Comparison of ENCODE assay signal across 20 cellular contexts in genomic region chr22:42284643-42285181, GRCh38.
"Had no signal": no experiment of that assay in that cellular context is flagged by ENCODE, and none has a peak within 500 bp of the region (broad histone marks: within the 10 kb centered on the region; RNA-seq: fewer than 3 reads in every experiment).

No MANE protein-coding gene starts in this region.

- H3K36me3 ChIP-seq: esophagus squamous epithelium, suprapubic skin had no signal

- ATAC-seq: left colon had no signal

- DNase-seq: activated CD4-positive, alpha-beta T cell treated with anti-CD3 and anti-CD28 coated beads, Interleukin-2, amount 10 ng/mL, durations not matched to agents 24 days and 14 days; activated CD4-positive, CD25-positive, alpha-beta regulatory T cell; activated CD8-positive, alpha-beta T cell treated with anti-CD3 and anti-CD28 coated beads for 36 hours; activated naive CD4-positive, alpha-beta T cell treated with anti-CD3 and anti-CD28 coated beads, Interleukin-2, amount 10 ng/mL, durations not matched to agents 7 days and 5 days; activated T-cell treated with anti-CD3 and anti-CD28 coated beads, Interleukin-2, amount 50 U/mL, for 1 hour; cerebellar nuclear complex; dermis blood vessel endothelial cell; effector memory CD4-positive, alpha-beta T cell; esophagus squamous epithelium; midbrain; occipital lobe; SK-N-SH; T-helper 9 cell; trophoblast cell had no signal

- H3K27ac Mint-ChIP-seq: activated CD4-positive, alpha-beta T cell treated with anti-CD3 and anti-CD28 coated beads, Interleukin-2, amount 10 ng/mL, durations not matched to agents 24 days and 14 days; activated CD8-positive, alpha-beta T cell treated with anti-CD3 and anti-CD28 coated beads for 36 hours; activated naive CD4-positive, alpha-beta T cell treated with anti-CD3 and anti-CD28 coated beads, Interleukin-2, amount 10 ng/mL, durations not matched to agents 7 days and 5 days; activated naive CD8-positive, alpha-beta T cell treated with anti-CD3 and anti-CD28 coated beads, Interleukin-2, amount 50 U/mL, for 24 hours; activated T-helper 2 cell treated with anti-CD3 and anti-CD28 coated beads, Interferon-gamma antibody, Interleukin-2, Interleukin-4, amounts not matched to agents 10 μg/mL and 5 μg/mL and 100 μg/mL, durations not matched to agents 14 hours and 24 hours and 36 hours; nephron; stimulated activated naive CD8-positive, alpha-beta T cell treated with anti-CD3 and anti-CD28 coated beads, Interleukin-15, Interleukin-2, amounts not matched to agents 100 ng/mL and 50 ng/mL, for 24 hours had no signal

- H3K9me3 ChIP-seq: esophagus squamous epithelium, SK-N-SH, suprapubic skin had no signal

- H3K9ac ChIP-seq: SK-N-SH had no signal

- H3K36me3 Mint-ChIP-seq: activated naive CD4-positive, alpha-beta T cell treated with anti-CD3 and anti-CD28 coated beads, Interleukin-2, amount 10 ng/mL, durations not matched to agents 7 days and 5 days had no signal

- H3K9me3 Mint-ChIP-seq: activated CD4-positive, alpha-beta T cell treated with anti-CD3 and anti-CD28 coated beads, Interleukin-2, amount 10 ng/mL, durations not matched to agents 24 days and 14 days; activated CD8-positive, alpha-beta T cell treated with anti-CD3 and anti-CD28 coated beads for 36 hours; activated naive CD4-positive, alpha-beta T cell treated with anti-CD3 and anti-CD28 coated beads, Interleukin-2, amount 10 ng/mL, durations not matched to agents 7 days and 5 days; activated naive CD8-positive, alpha-beta T cell treated with anti-CD3 and anti-CD28 coated beads, Interleukin-2, amount 50 U/mL, for 24 hours; activated T-helper 2 cell treated with anti-CD3 and anti-CD28 coated beads, Interferon-gamma antibody, Interleukin-2, Interleukin-4, amounts not matched to agents 10 μg/mL and 5 μg/mL and 100 μg/mL, durations not matched to agents 14 hours and 24 hours and 36 hours; nephron; stimulated activated naive CD8-positive, alpha-beta T cell treated with anti-CD3 and anti-CD28 coated beads, Interleukin-15, Interleukin-2, amounts not matched to agents 100 ng/mL and 50 ng/mL, for 24 hours had no signal

- H3K4me2 ChIP-seq: SK-N-SH had no signal

- H3K27ac ChIP-seq: esophagus squamous epithelium, suprapubic skin had no signal
